In genomic region chr1:9260086-9260766, GRCh38 we compare ENCODE assay signal across 1 cellular context.
TF ChIP-seq lines count a peak whose summit lies in the region.

No MANE protein-coding gene starts in this region.

TF ChIP-seq in HepG2, 621 proteins besides CTCF, POLR2A, EP300 and RAD21:
- TF ChIP-seq NR2F1 (CRISPR knock-in tag; IDR thresholded peaks at IDR 0.05) (no peak), FOXP1 (IDR thresholded peaks at IDR 0.05) (peak; percentile 77; the same call in 1 of the 2 replicates), FOXP1 (CRISPR knock-in tag; IDR thresholded peaks at IDR 0.05) (no peak), TBX3 (IDR thresholded peaks at IDR 0.05; ENCODE audit: borderline replicate concordance) (peak; percentile 59; the same call in 1 of the 2 replicates), SNAI1 (CRISPR knock-in tag; IDR thresholded peaks at IDR 0.05; ENCODE audit: borderline replicate concordance) (no peak), RFX1 (IDR thresholded peaks at IDR 0.05) (peak; percentile 65), ZNF549 (CRISPR knock-in tag; IDR thresholded peaks at IDR 0.05) (no peak), ZNF350 (CRISPR knock-in tag; IDR thresholded peaks at IDR 0.05; ENCODE audit: borderline replicate concordance, low read depth) (no peak)
- TF ChIP-seq, protein P1, sequence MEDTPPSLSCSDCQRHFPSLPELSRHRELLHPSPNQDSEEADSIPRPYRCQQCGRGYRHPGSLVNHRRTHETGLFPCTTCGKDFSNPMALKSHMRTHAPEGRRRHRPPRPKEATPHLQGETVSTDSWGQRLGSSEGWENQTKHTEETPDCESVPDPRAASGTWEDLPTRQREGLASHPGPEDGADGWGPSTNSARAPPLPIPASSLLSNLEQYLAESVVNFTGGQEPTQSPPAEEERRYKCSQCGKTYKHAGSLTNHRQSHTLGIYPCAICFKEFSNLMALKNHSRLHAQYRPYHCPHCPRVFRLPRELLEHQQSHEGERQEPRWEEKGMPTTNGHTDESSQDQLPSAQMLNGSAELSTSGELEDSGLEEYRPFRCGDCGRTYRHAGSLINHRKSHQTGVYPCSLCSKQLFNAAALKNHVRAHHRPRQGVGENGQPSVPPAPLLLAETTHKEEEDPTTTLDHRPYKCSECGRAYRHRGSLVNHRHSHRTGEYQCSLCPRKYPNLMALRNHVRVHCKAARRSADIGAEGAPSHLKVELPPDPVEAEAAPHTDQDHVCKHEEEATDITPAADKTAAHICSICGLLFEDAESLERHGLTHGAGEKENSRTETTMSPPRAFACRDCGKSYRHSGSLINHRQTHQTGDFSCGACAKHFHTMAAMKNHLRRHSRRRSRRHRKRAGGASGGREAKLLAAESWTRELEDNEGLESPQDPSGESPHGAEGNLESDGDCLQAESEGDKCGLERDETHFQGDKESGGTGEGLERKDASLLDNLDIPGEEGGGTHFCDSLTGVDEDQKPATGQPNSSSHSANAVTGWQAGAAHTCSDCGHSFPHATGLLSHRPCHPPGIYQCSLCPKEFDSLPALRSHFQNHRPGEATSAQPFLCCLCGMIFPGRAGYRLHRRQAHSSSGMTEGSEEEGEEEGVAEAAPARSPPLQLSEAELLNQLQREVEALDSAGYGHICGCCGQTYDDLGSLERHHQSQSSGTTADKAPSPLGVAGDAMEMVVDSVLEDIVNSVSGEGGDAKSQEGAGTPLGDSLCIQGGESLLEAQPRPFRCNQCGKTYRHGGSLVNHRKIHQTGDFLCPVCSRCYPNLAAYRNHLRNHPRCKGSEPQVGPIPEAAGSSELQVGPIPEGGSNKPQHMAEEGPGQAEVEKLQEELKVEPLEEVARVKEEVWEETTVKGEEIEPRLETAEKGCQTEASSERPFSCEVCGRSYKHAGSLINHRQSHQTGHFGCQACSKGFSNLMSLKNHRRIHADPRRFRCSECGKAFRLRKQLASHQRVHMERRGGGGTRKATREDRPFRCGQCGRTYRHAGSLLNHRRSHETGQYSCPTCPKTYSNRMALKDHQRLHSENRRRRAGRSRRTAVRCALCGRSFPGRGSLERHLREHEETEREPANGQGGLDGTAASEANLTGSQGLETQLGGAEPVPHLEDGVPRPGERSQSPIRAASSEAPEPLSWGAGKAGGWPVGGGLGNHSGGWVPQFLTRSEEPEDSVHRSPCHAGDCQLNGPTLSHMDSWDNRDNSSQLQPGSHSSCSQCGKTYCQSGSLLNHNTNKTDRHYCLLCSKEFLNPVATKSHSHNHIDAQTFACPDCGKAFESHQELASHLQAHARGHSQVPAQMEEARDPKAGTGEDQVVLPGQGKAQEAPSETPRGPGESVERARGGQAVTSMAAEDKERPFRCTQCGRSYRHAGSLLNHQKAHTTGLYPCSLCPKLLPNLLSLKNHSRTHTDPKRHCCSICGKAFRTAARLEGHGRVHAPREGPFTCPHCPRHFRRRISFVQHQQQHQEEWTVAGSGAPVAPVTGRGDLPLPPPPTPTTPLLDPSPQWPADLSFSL (CRISPR knock-in tag; IDR thresholded peaks at IDR 0.05): peak; percentile 70; the same call in 1 of the 2 replicates
